In the genomic region with DNA sequence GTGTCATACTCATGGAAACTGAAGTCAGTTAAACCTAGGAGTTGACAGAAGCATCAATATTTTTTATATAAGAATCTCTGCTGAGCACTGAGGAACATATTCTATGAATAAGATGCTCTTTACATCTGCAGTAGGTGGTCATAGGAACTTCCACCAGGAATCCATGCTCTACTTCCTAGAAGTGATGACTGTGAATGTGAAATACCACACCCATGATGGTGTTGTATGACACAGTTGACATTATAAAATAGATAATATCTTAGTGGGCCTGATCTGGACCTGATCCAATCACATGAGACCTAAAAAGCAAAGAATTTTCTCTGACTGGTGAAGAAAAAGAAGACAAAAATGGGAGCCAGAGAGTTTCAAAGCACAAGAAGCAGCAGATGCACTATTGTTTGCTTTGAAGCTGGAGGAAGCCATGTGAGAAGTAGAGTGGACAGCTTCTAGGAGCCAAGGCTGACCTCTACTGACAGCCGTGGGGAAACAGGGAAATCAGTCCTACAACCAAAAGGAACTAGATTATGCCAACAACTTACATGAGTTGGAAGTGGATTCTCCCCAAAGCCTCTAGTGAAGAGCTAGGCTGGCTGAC, we compare ENCODE assay signal across 15 cellular contexts.
DNase-seq lines count a peak whose midpoint lies in the region; ATAC-seq and TF ChIP-seq lines count a peak whose summit lies in the region.
"Had no signal": no experiment of that assay in that cellular context is flagged by ENCODE, and none has a peak within 500 bp of the region (broad histone marks: within the 10 kb centered on the region; RNA-seq: fewer than 3 reads in every experiment).

No MANE protein-coding gene starts in this region.

- no peak overlapping the region for H3K27ac Mint-ChIP-seq in nephron progenitor cell
- H3K27ac Mint-ChIP-seq: brain; natural killer cell treated with Interleukin-12 subunit alpha and Interleukin-12 subunit beta and Interleukin-15 and Interleukin-18, amount 100 ng/mL, for 72 hours had no signal

- peaks cover 24% of the 10 kb centered on the region for H3K9me3 Mint-ChIP-seq in nephron progenitor cell
- H3K9me3 Mint-ChIP-seq: natural killer cell treated with Interleukin-12 subunit alpha and Interleukin-12 subunit beta and Interleukin-15 and Interleukin-18, amount 100 ng/mL, for 72 hours had no signal

- no peaks in the 10 kb centered on the region for H3K4me1 Mint-ChIP-seq in nephron progenitor cell

- TF ChIP-seq CTCF in GM12865 (IDR thresholded peaks at IDR 0.05; ENCODE audit: insufficient read depth, low read depth, low read length, missing control alignments) (no peak), nephron progenitor cell (IDR thresholded peaks at IDR 0.05) (no peak)

- ATAC-seq in esophagus mucosa: peak; percentile 51
- ATAC-seq: natural killer cell treated with Interleukin-12 subunit alpha and Interleukin-12 subunit beta and Interleukin-15 and Interleukin-18, amount 100 ng/mL, for 72 hours had no signal

- no peak overlapping the region for H3K4me3 Mint-ChIP-seq in nephron progenitor cell
- H3K4me3 Mint-ChIP-seq: brain; natural killer cell treated with Interleukin-12 subunit alpha and Interleukin-12 subunit beta and Interleukin-15 and Interleukin-18, amount 100 ng/mL, for 72 hours had no signal

- H3K27me3 Mint-ChIP-seq in nephron progenitor cell (ENCODE audit: low read depth, poor library complexity): no peaks in the 10 kb centered on the region

- H3K36me3 Mint-ChIP-seq in nephron progenitor cell (ENCODE audit: low read depth): no peaks in the 10 kb centered on the region
- H3K36me3 Mint-ChIP-seq: brain had no signal

- H3K4me3 ChIP-seq in GM12865 (ENCODE audit: low read depth, low read length): no peak overlapping the region
- H3K4me3 ChIP-seq: BLaER1 treated with 17β-estradiol and CSF1 and Interleukin-3, amounts not matched to agents 10 nM and 100 nM had no signal

- DNase-seq in A172 (ENCODE audit: low spot score) (peak; percentile 4), GM12865 (ENCODE audit: low read depth) (peak; percentile 19), OCI-M1 (lab: John Stamatoyannopoulos, UW) (peak; percentile 5), DMS79 treated with DMSO at 0.1 percent for 48 hours (lab: John Stamatoyannopoulos, UW) (no peak), COLO668 (lab: John Stamatoyannopoulos, UW; ENCODE audit: unreplicated experiment) (no peak), NCI-H345 treated with DMSO at 0.1 percent for 48 hours (lab: John Stamatoyannopoulos, UW; ENCODE audit: unreplicated experiment) (no peak), nephron progenitor cell (no peak)
- DNase-seq: GF-D8, left cardiac atrium, NCI-H1930, retina had no signal

Comparison
In these comparisons a context has a peak if more than half of its experiments do, and no peak if none do; other contexts are left out.
1. DNase-seq: peak in A172 (single experiment), GM12865 (single experiment) and OCI-M1 (single experiment); none in DMS79 treated with DMSO at 0.1 percent for 48 hours (single experiment), COLO668 (single experiment), NCI-H345 treated with DMSO at 0.1 percent for 48 hours (single experiment) and nephron progenitor cell (single experiment).